ENCODE assay signal across 13 cellular contexts in the genomic region with DNA sequence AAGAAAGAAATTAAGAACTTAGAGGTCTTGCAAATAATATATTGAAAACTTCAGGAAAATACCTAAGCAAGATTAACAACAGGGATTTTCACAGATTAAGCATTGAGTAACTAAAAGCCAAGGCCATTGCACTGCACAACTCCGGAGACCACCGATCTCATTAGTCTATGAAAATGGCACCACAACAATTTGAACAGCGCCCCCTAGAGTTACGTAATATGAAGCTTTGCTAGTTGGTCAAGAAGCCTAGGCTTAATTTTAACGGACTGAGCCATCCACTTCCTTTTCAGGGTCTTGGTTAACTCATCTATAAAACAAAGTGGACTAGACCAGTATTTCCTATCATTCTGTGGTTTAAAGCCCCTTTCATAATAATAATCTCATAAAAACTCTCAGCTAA. TPM values are rescaled to one million over a fixed set of nuclear protein-coding genes. Genes with fewer than 3 reads are reported as not detected.
DNase-seq lines count a peak whose midpoint lies in the region; ATAC-seq and TF ChIP-seq lines count a peak whose summit lies in the region.
"Had no signal": no experiment of that assay in that cellular context is flagged by ENCODE, and none has a peak within 500 bp of the region (broad histone marks: within the 10 kb centered on the region; RNA-seq: fewer than 3 reads in every experiment).

No MANE protein-coding gene starts in this region.

- DNase-seq in activated CD8-positive, alpha-beta T cell treated with anti-CD3 and anti-CD28 coated beads for 36 hours: peak; percentile 5
- DNase-seq in activated CD8-positive, alpha-beta T cell treated with anti-CD3 and anti-CD28 coated beads, Interleukin-2, amount 10 ng/mL, durations not matched to agents 7 days and 5 days: no peak
- peak; percentile 44 for DNase-seq in NAMALWA (ENCODE audit: low spot score)
- peak; percentile 3 for DNase-seq in cerebellar cortex (ENCODE audit: low spot score)
- DNase-seq in retinal pigment epithelial cell (ENCODE audit: low read depth): no peak
- DNase-seq in NCI-H1048 (lab: John Stamatoyannopoulos, UW): no peak
- DNase-seq in GM13976 (ENCODE audit: low spot score): no peak
- no peak for DNase-seq in stimulated activated CD4-positive, alpha-beta T cell treated with anti-CD3 and anti-CD28 coated beads, Interleukin-2, amount 100 ng/mL, for 24 hours
- DNase-seq: activated CD4-positive, alpha-beta T cell treated with anti-CD3 and anti-CD28 coated beads for 36 hours; C1 segment of cervical spinal cord; mucosa of descending colon had no signal

- H3K27ac Mint-ChIP-seq in activated CD8-positive, alpha-beta T cell treated with anti-CD3 and anti-CD28 coated beads for 36 hours: no peak overlapping the region
- no peak overlapping the region for H3K27ac Mint-ChIP-seq in activated CD8-positive, alpha-beta T cell treated with anti-CD3 and anti-CD28 coated beads, Interleukin-2, amount 10 ng/mL, durations not matched to agents 7 days and 5 days
- H3K27ac Mint-ChIP-seq: activated CD4-positive, alpha-beta T cell treated with anti-CD3 and anti-CD28 coated beads for 36 hours; activated naive CD4-positive, alpha-beta T cell treated with anti-CD3 and anti-CD28 coated beads, Interleukin-2, amount 50 U/mL, for 72 hours had no signal

- peaks cover 2% of the 10 kb centered on the region for H3K27me3 Mint-ChIP-seq in activated CD8-positive, alpha-beta T cell treated with anti-CD3 and anti-CD28 coated beads for 36 hours
- peaks cover 7% of the 10 kb centered on the region for H3K27me3 Mint-ChIP-seq in activated CD8-positive, alpha-beta T cell treated with anti-CD3 and anti-CD28 coated beads, Interleukin-2, amount 10 ng/mL, durations not matched to agents 7 days and 5 days (ENCODE audit: low read depth)

- H3K4me1 Mint-ChIP-seq in activated CD8-positive, alpha-beta T cell treated with anti-CD3 and anti-CD28 coated beads for 36 hours (ENCODE audit: low read depth): peaks cover 2% of the 10 kb centered on the region
- no peaks in the 10 kb centered on the region for H3K4me1 Mint-ChIP-seq in activated CD8-positive, alpha-beta T cell treated with anti-CD3 and anti-CD28 coated beads, Interleukin-2, amount 10 ng/mL, durations not matched to agents 7 days and 5 days (ENCODE audit: low read depth)
- H3K4me1 Mint-ChIP-seq: activated CD4-positive, alpha-beta T cell treated with anti-CD3 and anti-CD28 coated beads for 36 hours had no signal

- POLR2A ChIA-PET in activated CD8-positive, alpha-beta T cell treated with anti-CD3 and anti-CD28 coated beads for 36 hours (lab: Charles Lee): no interaction called here
- POLR2A ChIA-PET in activated CD8-positive, alpha-beta T cell treated with anti-CD3 and anti-CD28 coated beads, Interleukin-2, amount 10 ng/mL, durations not matched to agents 7 days and 5 days (lab: Charles Lee): no interaction called here

- no peaks in the 10 kb centered on the region for H3K9me3 Mint-ChIP-seq in activated CD8-positive, alpha-beta T cell treated with anti-CD3 and anti-CD28 coated beads for 36 hours
- no peaks in the 10 kb centered on the region for H3K9me3 Mint-ChIP-seq in activated CD8-positive, alpha-beta T cell treated with anti-CD3 and anti-CD28 coated beads, Interleukin-2, amount 10 ng/mL, durations not matched to agents 7 days and 5 days (ENCODE audit: insufficient read depth)
- H3K9me3 Mint-ChIP-seq: activated naive CD4-positive, alpha-beta T cell treated with anti-CD3 and anti-CD28 coated beads, Interleukin-2, amount 50 U/mL, for 72 hours had no signal

- no peak overlapping the region for H3K4me3 ChIP-seq in retinal pigment epithelial cell (ENCODE audit: low read length)
- H3K4me3 ChIP-seq: HAP-1, mucosa of descending colon had no signal

- H3K4me3 Mint-ChIP-seq in activated CD8-positive, alpha-beta T cell treated with anti-CD3 and anti-CD28 coated beads for 36 hours: no peak overlapping the region
- no peak overlapping the region for H3K4me3 Mint-ChIP-seq in activated CD8-positive, alpha-beta T cell treated with anti-CD3 and anti-CD28 coated beads, Interleukin-2, amount 10 ng/mL, durations not matched to agents 7 days and 5 days
- H3K4me3 Mint-ChIP-seq: activated CD4-positive, alpha-beta T cell treated with anti-CD3 and anti-CD28 coated beads for 36 hours had no signal

- no peaks in the 10 kb centered on the region for H3K36me3 Mint-ChIP-seq in activated CD8-positive, alpha-beta T cell treated with anti-CD3 and anti-CD28 coated beads for 36 hours (ENCODE audit: low read depth)
- H3K36me3 Mint-ChIP-seq in activated CD8-positive, alpha-beta T cell treated with anti-CD3 and anti-CD28 coated beads, Interleukin-2, amount 10 ng/mL, durations not matched to agents 7 days and 5 days (ENCODE audit: low read depth): no peaks in the 10 kb centered on the region
- H3K36me3 Mint-ChIP-seq: activated naive CD4-positive, alpha-beta T cell treated with anti-CD3 and anti-CD28 coated beads, Interleukin-2, amount 50 U/mL, for 72 hours had no signal

- ATAC-seq in activated CD8-positive, alpha-beta T cell treated with anti-CD3 and anti-CD28 coated beads for 36 hours: no peak
- ATAC-seq in activated CD8-positive, alpha-beta T cell treated with anti-CD3 and anti-CD28 coated beads, Interleukin-2, amount 10 ng/mL, durations not matched to agents 7 days and 5 days: no peak
- ATAC-seq: activated CD4-positive, alpha-beta T cell treated with anti-CD3 and anti-CD28 coated beads for 36 hours; activated naive CD4-positive, alpha-beta T cell treated with anti-CD3 and anti-CD28 coated beads, Interleukin-2, amount 50 U/mL, for 72 hours; mucosa of descending colon had no signal

- CTCF ChIA-PET in activated CD8-positive, alpha-beta T cell treated with anti-CD3 and anti-CD28 coated beads for 36 hours (lab: Charles Lee): interaction anchor here (0.8 to 2.0 kb wide), 6 partner anchors 11 to 307 kb away, joined by 3 to 11 read pairs (median 3); no protein-coding TSS in a partner anchor
- CTCF ChIA-PET in activated CD8-positive, alpha-beta T cell treated with anti-CD3 and anti-CD28 coated beads, Interleukin-2, amount 10 ng/mL, durations not matched to agents 7 days and 5 days (lab: Charles Lee): interaction anchor here (0.7 to 1.4 kb wide), 4 partner anchors 13 to 62 kb away, joined by 3 to 5 read pairs (median 4); no protein-coding TSS in a partner anchor

- TF ChIP-seq CTCF in activated CD8-positive, alpha-beta T cell treated with anti-CD3 and anti-CD28 coated beads for 36 hours (IDR thresholded peaks at IDR 0.05): peak; percentile 50
- peak; percentile 43 for TF ChIP-seq CTCF in retinal pigment epithelial cell (conservative IDR thresholded peaks at IDR 0.05; ENCODE audit: low read depth, low read length)
- no peak for TF ChIP-seq CTCF in GM13976 (IDR thresholded peaks at IDR 0.05; ENCODE audit: borderline replicate concordance, control extremely low read depth, extremely low read depth, insufficient read depth, missing control alignments)

- in situ Hi-C loops in GM13976 (cut with MboI; ENCODE audit: low sequenced_read_pairs, unreplicated experiment): no loop called here

- intact Hi-C loops in activated CD8-positive, alpha-beta T cell treated with anti-CD3 and anti-CD28 coated beads for 36 hours (cut with micrococcal nuclease): no loop called here

RNA-seq across cellular contexts. Expression of gene TMEM212, which starts 24.8 kb away (rescaled TPM):
- not detected for total RNA-seq in activated CD8-positive, alpha-beta T cell treated with anti-CD3 and anti-CD28 coated beads for 36 hours
- total RNA-seq in activated CD8-positive, alpha-beta T cell treated with anti-CD3 and anti-CD28 coated beads, Interleukin-2, amount 10 ng/mL, durations not matched to agents 7 days and 5 days: not detected
- total RNA-seq: activated CD4-positive, alpha-beta T cell treated with anti-CD3 and anti-CD28 coated beads for 36 hours; activated naive CD4-positive, alpha-beta T cell treated with anti-CD3 and anti-CD28 coated beads, Interleukin-2, amount 50 U/mL, for 72 hours; mucosa of descending colon had no signal

RNA-seq across cellular contexts. Expression of gene PLD1, which starts 57.7 kb away (rescaled TPM):
- total RNA-seq in activated CD8-positive, alpha-beta T cell treated with anti-CD3 and anti-CD28 coated beads for 36 hours: 1 to 10 TPM in 1 of 2 experiments, under 1 TPM in 1; 0.86 to 1.2 TPM
- total RNA-seq in activated CD8-positive, alpha-beta T cell treated with anti-CD3 and anti-CD28 coated beads, Interleukin-2, amount 10 ng/mL, durations not matched to agents 7 days and 5 days: 1 to 10 TPM in 1 of 2 experiments, under 1 TPM in 1; 0.29 to 1.1 TPM

Comparison
In these comparisons a context has a peak if more than half of its experiments do, and no peak if none do; other contexts are left out.
1. DNase-seq: peak in activated CD8-positive, alpha-beta T cell treated with anti-CD3 and anti-CD28 coated beads for 36 hours (single experiment), NAMALWA (single experiment) and cerebellar cortex (single experiment); none in activated CD8-positive, alpha-beta T cell treated with anti-CD3 and anti-CD28 coated beads, Interleukin-2, amount 10 ng/mL, durations not matched to agents 7 days and 5 days (single experiment), retinal pigment epithelial cell (single experiment), NCI-H1048 (single experiment), GM13976 (single experiment) and stimulated activated CD4-positive, alpha-beta T cell treated with anti-CD3 and anti-CD28 coated beads, Interleukin-2, amount 100 ng/mL, for 24 hours (0 of 2).